ENCODE assay signal across 8 cellular contexts in genomic region chr19:19463348-19464117, GRCh38. TPM values are rescaled to one million over a fixed set of nuclear protein-coding genes. Genes with fewer than 3 reads are reported as not detected.
DNase-seq lines count a peak whose midpoint lies in the region; ATAC-seq and TF ChIP-seq lines count a peak whose summit lies in the region.

No MANE protein-coding gene starts in this region.

- DNase-seq in SJCRH30: peak; percentile 47 to 62
- DNase-seq in fibroblast of lung (ENCODE audit: low read depth in 2 of 2): peak; percentile 82 to 84
- DNase-seq in osteocyte (ENCODE audit: extremely low spot score, unreplicated experiment): no peak
- DNase-seq in NOMO-1 treated with dmso at 0.1 percent for 144 hours (lab: John Stamatoyannopoulos, UW; ENCODE audit: unreplicated experiment): no peak
- DNase-seq in DMS 273 treated with DMSO at 0.1 percent for 48 hours (lab: John Stamatoyannopoulos, UW): no peak

- H4K20me1 ChIP-seq in BLaER1 treated with 17β-estradiol and CSF1 and Interleukin-3, amounts not matched to agents 10 nM and 100 nM: peaks cover 37 to 93% (median 68%) of the 10 kb centered on the region in 11 experiments; a peak in 21 of 22 replicates
- H4K20me1 ChIP-seq in fibroblast of lung (ENCODE audit: control insufficient read depth, extremely low read depth, insufficient read depth, low read length): no peaks in the 10 kb centered on the region

- peaks cover 32% of the 10 kb centered on the region for H3K36me3 Mint-ChIP-seq in osteocyte (ENCODE audit: unreplicated experiment)

- no peaks in the 10 kb centered on the region for H3K27me3 ChIP-seq in BLaER1 treated with 17β-estradiol and CSF1 and Interleukin-3, amounts not matched to agents 10 nM and 100 nM
- H3K27me3 ChIP-seq in SJCRH30 (no peaks in the 10 kb centered on the region), fibroblast of lung (ENCODE audit: control insufficient read depth, insufficient read depth, low read length) (no peaks in the 10 kb centered on the region)

- peaks cover 52 to 63% (median 56%) of the 10 kb centered on the region in 10 experiments for H3K4me1 ChIP-seq in BLaER1 treated with 17β-estradiol and CSF1 and Interleukin-3, amounts not matched to agents 10 nM and 100 nM
- H3K4me1 ChIP-seq in SJCRH30 (peaks cover 33% of the 10 kb centered on the region), fibroblast of lung (ENCODE audit: control insufficient read depth, extremely low read depth, insufficient read depth, low read length) (peaks cover 53% of the 10 kb centered on the region)

- no peak for TF ChIP-seq CTCF in fibroblast of lung (conservative IDR thresholded peaks at IDR 0.05 in 1 of 2, IDR thresholded peaks at IDR 0.05 in 1 of 2; ENCODE audit: low read depth in 1 of 2, low read length in 2 of 2)
- TF ChIP-seq CTCF in osteocyte (IDR thresholded peaks at IDR 0.05): no peak

- peaks cover 47 to 60% (median 52%) of the 10 kb centered on the region in 11 experiments for H3K36me3 ChIP-seq in BLaER1 treated with 17β-estradiol and CSF1 and Interleukin-3, amounts not matched to agents 10 nM and 100 nM
- H3K36me3 ChIP-seq in SJCRH30 (peaks cover 37% of the 10 kb centered on the region), fibroblast of lung (ENCODE audit: control insufficient read depth, insufficient read depth, low read length) (peaks cover 11% of the 10 kb centered on the region)

- peaks cover 5% of the 10 kb centered on the region for H3K9me3 Mint-ChIP-seq in osteocyte (ENCODE audit: unreplicated experiment)

- H3K9me3 ChIP-seq in BLaER1 treated with 17β-estradiol and CSF1 and Interleukin-3, amounts not matched to agents 10 nM and 100 nM (replicated peaks in 1 of 11): peaks cover 35 to 49% (median 46%) of the 10 kb centered on the region in 11 experiments
- H3K9me3 ChIP-seq in SJCRH30 (replicated peaks) (peaks cover 14% of the 10 kb centered on the region), fibroblast of lung (ENCODE audit: control insufficient read depth, insufficient read depth, low read depth, low read length) (no peaks in the 10 kb centered on the region)

- peaks cover 68% of the 10 kb centered on the region for H3K4me1 Mint-ChIP-seq in osteocyte (ENCODE audit: unreplicated experiment)

- H3K4me3 ChIP-seq in BLaER1 treated with 17β-estradiol and CSF1 and Interleukin-3, amounts not matched to agents 10 nM and 100 nM: no peak overlapping the region
- H3K4me3 ChIP-seq in SJCRH30 (no peak overlapping the region), fibroblast of lung (replicated peaks in 1 of 4; ENCODE audit: control extremely low read depth in 1 of 4, insufficient read depth in 1 of 4, low read depth in 3 of 4, low read length in 4 of 4) (peak overlapping the region in 2 of 4 experiments; percentile 20 to 33)

- H3K79me2 ChIP-seq in fibroblast of lung (ENCODE audit: control insufficient read depth, insufficient read depth, low read length): peaks cover 66% of the 10 kb centered on the region

- peak overlapping the region; percentile 91 for H3K27ac Mint-ChIP-seq in osteocyte (ENCODE audit: unreplicated experiment)

- ATAC-seq in GM19467 (IDR thresholded peaks at IDR 0.05; ENCODE audit: unreplicated experiment) (no peak), HG02938 (IDR thresholded peaks at IDR 0.05; ENCODE audit: unreplicated experiment) (no peak)

- H3K27ac ChIP-seq in BLaER1 treated with 17β-estradiol and CSF1 and Interleukin-3, amounts not matched to agents 10 nM and 100 nM: peak overlapping the region; percentile 69 to 91 (median 85); a peak in 20 of 22 replicates
- H3K27ac ChIP-seq in SJCRH30 (peak overlapping the region; percentile 56), fibroblast of lung (ENCODE audit: insufficient read depth, low read length) (peak overlapping the region; percentile 90)

- H3K27me3 Mint-ChIP-seq in osteocyte (ENCODE audit: unreplicated experiment): no peaks in the 10 kb centered on the region

- no peak overlapping the region for H3K4me3 Mint-ChIP-seq in osteocyte (ENCODE audit: unreplicated experiment)

- peak overlapping the region; percentile 92 to 100 (median 97); a peak in 20 of 22 replicates for H3K4me2 ChIP-seq in BLaER1 treated with 17β-estradiol and CSF1 and Interleukin-3, amounts not matched to agents 10 nM and 100 nM
- H3K4me2 ChIP-seq in fibroblast of lung (ENCODE audit: extremely low read depth, insufficient read depth, low read length): peak overlapping the region; percentile 88

- peak overlapping the region in 8 of 11 experiments; percentile 68 to 81 (median 76); a peak in 8 of 22 replicates for H3K9ac ChIP-seq in BLaER1 treated with 17β-estradiol and CSF1 and Interleukin-3, amounts not matched to agents 10 nM and 100 nM
- peak overlapping the region; percentile 34 for H3K9ac ChIP-seq in fibroblast of lung (ENCODE audit: insufficient read depth, low read length)

- no peak overlapping the region for H2AFZ ChIP-seq in fibroblast of lung (ENCODE audit: low read length)

RNA-seq across cellular contexts. Expression of gene TSSK6, which starts 51.8 kb away (rescaled TPM):
- 1.7 and 1.8 TPM in 2 replicates for total RNA-seq in SJCRH30 (2014; rRNA removed; shearing (Covaris generic))
- total RNA-seq in fibroblast of lung (3.1 and 5.8 TPM in 2 replicates), osteocyte (1.7 and 2.0 TPM in 2 replicates)
- 0.32 and 0.47 TPM in 2 replicates for polyA plus RNA-seq in fibroblast of lung
- 0.92 and 0.96 TPM in 2 replicates for polyA plus RNA-seq in fibroblast of lung (2012)
- 0.27 TPM in 1 of 2 replicates, not detected in the other for polyA minus RNA-seq in fibroblast of lung (ENCODE audit: low replicate concordance)

RNA-seq across cellular contexts. Expression of gene NDUFA13, which starts 52.5 kb away (rescaled TPM):
- total RNA-seq in SJCRH30 (2014; rRNA removed; shearing (Covaris generic)): 158 and 210 TPM in 2 replicates
- total RNA-seq in fibroblast of lung (215 and 221 TPM in 2 replicates), osteocyte (372 and 376 TPM in 2 replicates)
- polyA plus RNA-seq in fibroblast of lung: 306 and 472 TPM in 2 replicates
- 534 and 556 TPM in 2 replicates for polyA plus RNA-seq in fibroblast of lung (2012)
- 197 and 217 TPM in 2 replicates for polyA minus RNA-seq in fibroblast of lung (ENCODE audit: low replicate concordance)

RNA-seq across cellular contexts. Expression of gene GATAD2A, which starts 58.1 kb away (rescaled TPM):
- 99.6 and 101 TPM in 2 replicates for total RNA-seq in SJCRH30 (2014; rRNA removed; shearing (Covaris generic))
- total RNA-seq in fibroblast of lung: 28.8 and 31.7 TPM in 2 replicates
- 63.5 and 77.2 TPM in 2 replicates for polyA plus RNA-seq in fibroblast of lung
- polyA plus RNA-seq in fibroblast of lung (2012): 53.2 and 57.9 TPM in 2 replicates
- polyA minus RNA-seq in fibroblast of lung (ENCODE audit: low replicate concordance): 21.8 and 31.1 TPM in 2 replicates
- 75.6 and 81.3 TPM in 2 replicates for total RNA-seq in osteocyte

Comparison
In these comparisons a context has a peak if more than half of its experiments do, and no peak if none do; other contexts are left out.
1. DNase-seq: peak in SJCRH30 (2 of 2) and fibroblast of lung (2 of 2); none in osteocyte (single experiment), NOMO-1 treated with dmso at 0.1 percent for 144 hours (single experiment) and DMS 273 treated with DMSO at 0.1 percent for 48 hours (single experiment).
2. Peak in every context shown above with its lines, with median percentiles within 50 percentile points of each other: H3K27ac ChIP-seq.